ENCODE assay signal across 7 cellular contexts in the genomic region with DNA sequence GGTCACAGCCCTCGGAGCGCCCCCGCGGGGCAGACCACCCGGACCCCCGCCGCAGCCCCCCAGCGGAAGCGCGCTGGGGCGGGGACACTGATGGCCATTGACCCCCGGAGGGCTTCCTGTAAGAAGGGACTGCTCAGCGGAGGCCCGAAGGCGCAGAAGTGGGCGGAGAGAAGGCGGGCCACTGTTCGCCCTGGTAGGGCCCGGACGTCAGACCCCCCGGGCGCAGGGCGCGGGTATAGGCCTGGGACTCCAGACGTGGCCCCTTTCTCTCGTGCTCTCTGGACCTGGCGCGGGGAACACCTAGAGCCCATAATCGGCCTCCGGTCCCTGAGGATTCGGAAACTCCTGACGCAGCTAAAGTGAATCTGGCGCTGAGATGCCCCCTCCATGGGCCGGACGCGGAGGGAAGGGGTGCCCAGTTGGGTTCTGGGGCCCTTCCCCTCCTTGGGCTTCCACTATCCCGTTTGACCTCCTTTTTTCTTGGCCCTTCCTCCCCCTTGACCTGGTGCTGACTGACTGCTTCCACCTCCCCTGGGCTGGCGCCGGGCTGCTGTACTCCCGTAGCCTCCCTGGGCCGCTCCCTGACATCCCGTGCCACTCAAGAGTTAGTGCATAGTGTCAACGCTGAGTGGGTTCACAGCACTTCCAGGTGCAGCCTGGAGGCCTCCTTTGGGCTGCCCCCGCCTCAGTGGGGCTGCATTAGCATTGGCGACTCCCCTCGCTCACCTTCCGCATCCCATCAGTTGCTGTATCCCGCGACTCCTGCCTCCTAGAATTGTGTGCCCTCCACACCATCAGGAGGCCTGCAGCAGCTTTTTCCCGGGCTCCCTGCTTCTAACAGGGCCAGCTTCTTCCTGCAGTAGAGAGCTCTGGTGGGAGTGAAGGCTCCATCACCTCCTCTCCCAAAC. TPM values are rescaled to one million over a fixed set of nuclear protein-coding genes. Genes with fewer than 3 reads are reported as not detected.
A peak's percentile ranks its signal among the peaks of the same experiment; 100 is the strongest.
DNase-seq lines count a peak whose midpoint lies in the region; TF ChIP-seq lines count a peak whose summit lies in the region.

No MANE protein-coding gene starts in this region.

- peak overlapping the region; percentile 84 for H3K4me3 Mint-ChIP-seq in activated CD4-positive, alpha-beta memory T cell treated with anti-CD3 and anti-CD28 coated beads, Interleukin-2, amount 10 ng/mL, durations not matched to agents 7 days and 5 days

- intact Hi-C loops in testis (cut with DNase I; ENCODE audit: low total_unique reads): no loop called here

- DNase-seq in GM13977 (ENCODE audit: low spot score) (peak; percentile 74), HFF-Myc (ENCODE audit: extremely low read depth, low read depth) (no peak), NCI-H1105 treated with DMSO at 0.1 percent for 48 hours (lab: John Stamatoyannopoulos, UW) (peak; percentile 26), epithelial cell of prostate (ENCODE audit: low read depth, low spot score) (no peak), testis (peak; percentile 36)
- DNase-seq in activated CD4-positive, alpha-beta memory T cell treated with anti-CD3 and anti-CD28 coated beads, Interleukin-2, amount 10 ng/mL, durations not matched to agents 7 days and 5 days: peak; percentile 68

- peak overlapping the region; percentile 54 for H3K4me3 ChIP-seq in HFF-Myc (replicated peaks; ENCODE audit: low read depth, low read length)
- H3K4me3 ChIP-seq in muscle layer of duodenum (ENCODE audit: low read depth in 1 of 2, low read length in 2 of 2): peak overlapping the region; percentile 62 to 96
- H3K4me3 ChIP-seq in testis: peak overlapping the region; percentile 82 to 84

- peak overlapping the region; percentile 60 for H3K27ac ChIP-seq in epithelial cell of prostate
- no peak overlapping the region for H3K27ac ChIP-seq in muscle layer of duodenum (ENCODE audit: low read length)
- peak overlapping the region; percentile 33 to 88 for H3K27ac ChIP-seq in testis

- H3K36me3 ChIP-seq in muscle layer of duodenum (ENCODE audit: control insufficient read depth in 1 of 2, insufficient read depth in 2 of 2, low read length in 2 of 2) (peaks cover 5 to 19% of the 10 kb centered on the region in 2 donors), testis (ENCODE audit: low read depth, missing control alignments) (no peaks in the 10 kb centered on the region)

- H3K27me3 Mint-ChIP-seq in activated CD4-positive, alpha-beta memory T cell treated with anti-CD3 and anti-CD28 coated beads, Interleukin-2, amount 10 ng/mL, durations not matched to agents 7 days and 5 days: no peaks in the 10 kb centered on the region

- H3K27ac Mint-ChIP-seq in activated CD4-positive, alpha-beta memory T cell treated with anti-CD3 and anti-CD28 coated beads, Interleukin-2, amount 10 ng/mL, durations not matched to agents 7 days and 5 days: peak overlapping the region; percentile 72

- CTCF ChIA-PET in activated CD4-positive, alpha-beta memory T cell treated with anti-CD3 and anti-CD28 coated beads, Interleukin-2, amount 10 ng/mL, durations not matched to agents 7 days and 5 days (lab: Charles Lee): no interaction called here

- in situ Hi-C loops in GM13977 (cut with MboI; ENCODE audit: low pct_unique_long_range_greater_than_20kb, low sequenced_read_pairs, unreplicated experiment): no loop called here

- no peak for TF ChIP-seq CTCF in GM13977 (IDR thresholded peaks at IDR 0.05; ENCODE audit: extremely low read depth, insufficient read depth, missing control alignments)
- TF ChIP-seq CTCF in HFF-Myc (IDR thresholded peaks at IDR 0.05; ENCODE audit: low read depth, low read length, missing control alignments): no peak
- no peak for TF ChIP-seq CTCF in testis (IDR thresholded peaks at IDR 0.05)

- H3K27me3 ChIP-seq in muscle layer of duodenum (ENCODE audit: low read depth, low read length) (no peaks in the 10 kb centered on the region), testis (no peaks in the 10 kb centered on the region)

- 12 to 25% methylated on average over 14 to 48 of the region's 50 CpGs for WGBS in testis, 2 donors

- H3K4me1 ChIP-seq in muscle layer of duodenum (ENCODE audit: control insufficient read depth in 1 of 2, insufficient read depth in 2 of 2, low read length in 2 of 2) (peaks cover 0 to 28% of the 10 kb centered on the region in 2 donors), testis (peaks cover 17% of the 10 kb centered on the region)

- H3K9me3 ChIP-seq in muscle layer of duodenum (ENCODE audit: control insufficient read depth in 1 of 2, low read length in 2 of 2) (no peaks in the 10 kb centered on the region), testis (no peaks in the 10 kb centered on the region)

- peaks cover 2% of the 10 kb centered on the region for H3K36me3 Mint-ChIP-seq in activated CD4-positive, alpha-beta memory T cell treated with anti-CD3 and anti-CD28 coated beads, Interleukin-2, amount 10 ng/mL, durations not matched to agents 7 days and 5 days (ENCODE audit: low read depth)

- H3K4me1 Mint-ChIP-seq in activated CD4-positive, alpha-beta memory T cell treated with anti-CD3 and anti-CD28 coated beads, Interleukin-2, amount 10 ng/mL, durations not matched to agents 7 days and 5 days: peaks cover 30% of the 10 kb centered on the region

- no peak for TF ChIP-seq POLR2A in testis (IDR thresholded peaks at IDR 0.05)

- POLR2A ChIA-PET in activated CD4-positive, alpha-beta memory T cell treated with anti-CD3 and anti-CD28 coated beads, Interleukin-2, amount 10 ng/mL, durations not matched to agents 7 days and 5 days (lab: Charles Lee): interaction anchor here (0.6 to 3.8 kb wide), 12 partner anchors 17 to 1489 kb away, joined by 3 to 43 read pairs (median 4); a partner anchor contains a TSS

- no peaks in the 10 kb centered on the region for H3K9me3 Mint-ChIP-seq in activated CD4-positive, alpha-beta memory T cell treated with anti-CD3 and anti-CD28 coated beads, Interleukin-2, amount 10 ng/mL, durations not matched to agents 7 days and 5 days

RNA-seq across cellular contexts. Expression of a gene that starts 0.7 kb away (rescaled TPM):
- total RNA-seq in activated CD4-positive, alpha-beta memory T cell treated with anti-CD3 and anti-CD28 coated beads, Interleukin-2, amount 10 ng/mL, durations not matched to agents 7 days and 5 days: 10 to 100 TPM; 34.3 to 38.8 TPM
- 10 to 100 TPM; 28.7 to 39.1 TPM for total RNA-seq in testis
- polyA plus RNA-seq in testis (ENCODE audit: insufficient read depth, low read depth, low replicate concordance): 16.7 TPM

RNA-seq across cellular contexts. Expression of a gene that starts 44.5 kb away (rescaled TPM):
- 1 to 10 TPM in 1 of 2 experiments, under 1 TPM in 1; 0.95 to 1.1 TPM for total RNA-seq in activated CD4-positive, alpha-beta memory T cell treated with anti-CD3 and anti-CD28 coated beads, Interleukin-2, amount 10 ng/mL, durations not matched to agents 7 days and 5 days
- 10 to 100 TPM; 71.9 to 88.8 TPM for total RNA-seq in testis
- polyA plus RNA-seq in testis (ENCODE audit: insufficient read depth, low read depth, low replicate concordance): 51.3 TPM

Comparison
In these comparisons a context has a peak if more than half of its experiments do, and no peak if none do; other contexts are left out.
1. DNase-seq: peak in GM13977 (single experiment), NCI-H1105 treated with DMSO at 0.1 percent for 48 hours (single experiment), activated CD4-positive, alpha-beta memory T cell treated with anti-CD3 and anti-CD28 coated beads, Interleukin-2, amount 10 ng/mL, durations not matched to agents 7 days and 5 days (single experiment) and testis (single experiment); none in HFF-Myc (single experiment) and epithelial cell of prostate (single experiment).
2. RNA of a gene that starts 44.5 kb away (total RNA-seq): 71.9 to 88.8 TPM in testis; 0.95 to 1.1 TPM in activated CD4-positive, alpha-beta memory T cell treated with anti-CD3 and anti-CD28 coated beads, Interleukin-2, amount 10 ng/mL, durations not matched to agents 7 days and 5 days; every median in the first group is over 10 times any median in the second.
3. Peak in every context shown above with its lines, with median percentiles within 50 percentile points of each other: H3K4me3 ChIP-seq.